In genomic region chr12:19192709-19193108, GRCh38 we compare ENCODE assay signal across 20 cellular contexts.
"Had no signal": no experiment of that assay in that cellular context is flagged by ENCODE, and none has a peak within 500 bp of the region (broad histone marks: within the 10 kb centered on the region; RNA-seq: fewer than 3 reads in every experiment).

No MANE protein-coding gene starts in this region.

- H3K36me3 ChIP-seq: neural progenitor cell, thoracic aorta, upper lobe of left lung had no signal

- H3K9me3 ChIP-seq: thoracic aorta, upper lobe of left lung had no signal

- ATAC-seq: activated T-cell treated with anti-CD3 and anti-CD28 coated beads, Interleukin-2, amount 50 U/mL, for 72 hours; left colon; naive thymus-derived CD4-positive, alpha-beta T cell had no signal

- H3K4me3 ChIP-seq: lung, neural progenitor cell, thoracic aorta, upper lobe of left lung had no signal

- H3K27ac ChIP-seq: neural progenitor cell, thoracic aorta, upper lobe of left lung had no signal

- H3K27me3 ChIP-seq: neural progenitor cell, upper lobe of left lung had no signal

- DNase-seq: activated CD4-positive, alpha-beta memory T cell treated with anti-CD3 and anti-CD28 coated beads, Interleukin-2, amount 10 ng/mL, durations not matched to agents 7 days and 5 days; activated CD4-positive, alpha-beta T cell treated with anti-CD3 and anti-CD28 coated beads for 48 hours; activated effector memory CD4-positive, alpha-beta T cell treated with Interleukin-2 at 50 U/mL for 16 hours; activated naive CD4-positive, alpha-beta T cell treated with anti-CD3 and anti-CD28 coated beads for 36 hours; activated naive CD8-positive, alpha-beta T cell treated with anti-CD3 and anti-CD28 coated beads, Interleukin-2, amount 10 ng/mL, durations not matched to agents 7 days and 5 days; activated T-cell treated with anti-CD3 and anti-CD28 coated beads, Interleukin-2, amount 50 U/mL, for 72 hours; amygdala; cortex of kidney; erythroblast; foreskin melanocyte; islet precursor cell; left colon; naive thymus-derived CD4-positive, alpha-beta T cell; posterior cingulate gyrus; stimulated activated CD4-positive, alpha-beta T cell treated with anti-CD3 and anti-CD28 coated beads, Interleukin-4, amount 100 ng/mL, for 24 hours; stimulated activated naive CD4-positive, alpha-beta T cell treated with Interleukin-2 at 50 U/mL for 16 hours; upper lobe of left lung had no signal
